In genomic region chr19:52115526-52116053, GRCh38 we compare ENCODE assay signal across 1 cellular context.
A peak's percentile ranks its signal among the peaks of the same experiment; 100 is the strongest.
TF ChIP-seq lines count a peak whose summit lies in the region.

No MANE protein-coding gene starts in this region.

TF ChIP-seq in A549, 52 proteins besides CTCF, POLR2A, EP300 and RAD21:
- no peak for TF ChIP-seq REST (IDR thresholded peaks at IDR 0.05)
- TF ChIP-seq ESRRA (IDR thresholded peaks at IDR 0.05; ENCODE audit: borderline replicate concordance, low read length), result no peak
- peak; percentile 51; the same call in 1 of the 2 replicates for TF ChIP-seq GATA3 (IDR thresholded peaks at IDR 0.05; ENCODE audit: borderline replicate concordance)
